ENCODE assay signal across 1 cellular context in genomic region chr3:100411091-100411982, GRCh38.
TF ChIP-seq lines count a peak whose summit lies in the region.

No MANE protein-coding gene starts in this region.

TF ChIP-seq in HepG2, 621 proteins besides CTCF, POLR2A, EP300 and RAD21 (continued from another document and continues in another):
- TF ChIP-seq ZNF33A (CRISPR knock-in tag; IDR thresholded peaks at IDR 0.05; ENCODE audit: borderline replicate concordance) (no peak), HMGA1 (CRISPR knock-in tag; conservative IDR thresholded peaks at IDR 0.05) (no peak), MYNN (CRISPR knock-in tag; IDR thresholded peaks at IDR 0.05; ENCODE audit: low read depth) (no peak), ZNF160 (CRISPR knock-in tag; IDR thresholded peaks at IDR 0.05) (no peak), SP1 (IDR thresholded peaks at IDR 0.05) (no peak), SP1 (CRISPR knock-in tag; IDR thresholded peaks at IDR 0.05) (no peak), SUZ12 (IDR thresholded peaks at IDR 0.05; ENCODE audit: low read depth, low read length) (no peak), ARNT (IDR thresholded peaks at IDR 0.05) (no peak), ZNF331 (CRISPR knock-in tag; IDR thresholded peaks at IDR 0.05) (no peak), AHDC1 (CRISPR knock-in tag; IDR thresholded peaks at IDR 0.05; ENCODE audit: borderline replicate concordance) (peak; percentile 52; the same call in 1 of the 2 replicates), HNF4A (CRISPR knock-in tag; IDR thresholded peaks at IDR 0.05) (peak; percentile 80), TFDP1 (CRISPR knock-in tag; IDR thresholded peaks at IDR 0.05; ENCODE audit: borderline replicate concordance) (no peak), FOXJ3 (CRISPR knock-in tag; IDR thresholded peaks at IDR 0.05; ENCODE audit: borderline replicate concordance) (peak; percentile 55; the same call in 1 of the 2 replicates), SRSF4 (IDR thresholded peaks at IDR 0.05; ENCODE audit: low read depth, low read length, poor library complexity, severe bottlenecking) (no peak), TSC22D2 (CRISPR knock-in tag; IDR thresholded peaks at IDR 0.05; ENCODE audit: borderline replicate concordance) (no peak), MAFF (IDR thresholded peaks at IDR 0.05; ENCODE audit: low read depth, low read length) (no peak), ZNF280D (CRISPR knock-in tag; IDR thresholded peaks at IDR 0.05) (peak; percentile 39; the same call in 1 of the 2 replicates), LBX2 (CRISPR knock-in tag; IDR thresholded peaks at IDR 0.05; ENCODE audit: borderline replicate concordance) (no peak), MTA1 (CRISPR knock-in tag; IDR thresholded peaks at IDR 0.05; ENCODE audit: borderline replicate concordance) (no peak), SIN3B (IDR thresholded peaks at IDR 0.05; ENCODE audit: low read length) (no peak), ZSCAN9 (CRISPR knock-in tag; IDR thresholded peaks at IDR 0.05; ENCODE audit: borderline replicate concordance) (0 out of 2 replicates have a peak, but pooled peaks have one; percentile 15), ETV6 (CRISPR knock-in tag; conservative IDR thresholded peaks at IDR 0.05) (no peak), GRHL1 (CRISPR knock-in tag; conservative IDR thresholded peaks at IDR 0.05) (no peak), ZNF772 (CRISPR knock-in tag; IDR thresholded peaks at IDR 0.05) (no peak)
- TF ChIP-seq, protein P1, sequence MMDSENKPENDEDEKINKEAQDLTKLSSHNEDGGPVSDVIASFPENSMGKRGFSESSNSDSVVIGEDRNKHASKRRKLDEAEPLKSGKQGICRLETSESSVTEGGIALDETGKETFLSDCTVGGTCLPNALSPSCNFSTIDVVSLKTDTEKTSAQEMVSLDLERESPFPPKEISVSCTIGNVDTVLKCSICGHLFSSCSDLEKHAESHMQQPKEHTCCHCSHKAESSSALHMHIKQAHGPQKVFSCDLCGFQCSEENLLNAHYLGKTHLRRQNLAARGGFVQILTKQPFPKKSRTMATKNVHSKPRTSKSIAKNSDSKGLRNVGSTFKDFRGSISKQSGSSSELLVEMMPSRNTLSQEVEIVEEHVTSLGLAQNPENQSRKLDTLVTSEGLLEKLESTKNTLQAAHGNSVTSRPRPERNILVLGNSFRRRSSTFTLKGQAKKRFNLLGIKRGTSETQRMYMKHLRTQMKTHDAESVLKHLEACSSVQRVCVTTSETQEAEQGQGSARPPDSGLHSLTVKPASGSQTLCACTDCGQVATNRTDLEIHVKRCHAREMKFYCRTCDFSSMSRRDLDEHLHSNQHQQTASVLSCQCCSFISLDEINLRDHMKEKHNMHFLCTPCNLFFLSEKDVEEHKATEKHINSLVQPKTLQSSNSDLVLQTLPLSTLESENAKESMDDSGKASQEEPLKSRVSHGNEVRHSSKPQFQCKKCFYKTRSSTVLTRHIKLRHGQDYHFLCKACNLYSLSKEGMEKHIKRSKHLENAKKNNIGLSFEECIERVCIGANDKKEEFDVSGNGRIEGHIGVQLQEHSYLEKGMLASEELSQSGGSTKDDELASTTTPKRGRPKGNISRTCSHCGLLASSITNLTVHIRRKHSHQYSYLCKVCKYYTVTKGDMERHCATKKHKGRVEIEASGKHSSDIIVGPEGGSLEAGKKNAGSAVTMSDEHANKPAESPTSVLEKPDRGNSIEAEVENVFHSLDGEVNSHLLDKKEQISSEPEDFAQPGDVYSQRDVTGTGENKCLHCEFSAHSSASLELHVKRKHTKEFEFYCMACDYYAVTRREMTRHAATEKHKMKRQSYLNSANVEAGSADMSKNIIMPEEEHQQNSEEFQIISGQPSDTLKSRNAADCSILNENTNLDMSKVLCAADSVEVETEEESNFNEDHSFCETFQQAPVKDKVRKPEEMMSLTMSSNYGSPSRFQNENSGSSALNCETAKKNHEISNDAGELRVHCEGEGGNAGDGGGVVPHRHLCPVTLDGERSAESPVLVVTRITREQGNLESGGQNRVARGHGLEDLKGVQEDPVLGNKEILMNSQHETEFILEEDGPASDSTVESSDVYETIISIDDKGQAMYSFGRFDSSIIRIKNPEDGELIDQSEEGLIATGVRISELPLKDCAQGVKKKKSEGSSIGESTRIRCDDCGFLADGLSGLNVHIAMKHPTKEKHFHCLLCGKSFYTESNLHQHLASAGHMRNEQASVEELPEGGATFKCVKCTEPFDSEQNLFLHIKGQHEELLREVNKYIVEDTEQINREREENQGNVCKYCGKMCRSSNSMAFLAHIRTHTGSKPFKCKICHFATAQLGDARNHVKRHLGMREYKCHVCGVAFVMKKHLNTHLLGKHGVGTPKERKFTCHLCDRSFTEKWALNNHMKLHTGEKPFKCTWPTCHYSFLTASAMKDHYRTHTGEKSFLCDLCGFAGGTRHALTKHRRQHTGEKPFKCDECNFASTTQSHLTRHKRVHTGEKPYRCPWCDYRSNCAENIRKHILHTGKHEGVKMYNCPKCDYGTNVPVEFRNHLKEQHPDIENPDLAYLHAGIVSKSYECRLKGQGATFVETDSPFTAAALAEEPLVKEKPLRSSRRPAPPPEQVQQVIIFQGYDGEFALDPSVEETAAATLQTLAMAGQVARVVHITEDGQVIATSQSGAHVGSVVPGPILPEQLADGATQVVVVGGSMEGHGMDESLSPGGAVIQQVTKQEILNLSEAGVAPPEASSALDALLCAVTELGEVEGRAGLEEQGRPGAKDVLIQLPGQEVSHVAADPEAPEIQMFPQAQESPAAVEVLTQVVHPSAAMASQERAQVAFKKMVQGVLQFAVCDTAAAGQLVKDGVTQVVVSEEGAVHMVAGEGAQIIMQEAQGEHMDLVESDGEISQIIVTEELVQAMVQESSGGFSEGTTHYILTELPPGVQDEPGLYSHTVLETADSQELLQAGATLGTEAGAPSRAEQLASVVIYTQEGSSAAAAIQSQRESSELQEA (CRISPR knock-in tag; IDR thresholded peaks at IDR 0.05; ENCODE audit: not compliant biosample characterization) = no peak
- TF ChIP-seq, protein P2, sequence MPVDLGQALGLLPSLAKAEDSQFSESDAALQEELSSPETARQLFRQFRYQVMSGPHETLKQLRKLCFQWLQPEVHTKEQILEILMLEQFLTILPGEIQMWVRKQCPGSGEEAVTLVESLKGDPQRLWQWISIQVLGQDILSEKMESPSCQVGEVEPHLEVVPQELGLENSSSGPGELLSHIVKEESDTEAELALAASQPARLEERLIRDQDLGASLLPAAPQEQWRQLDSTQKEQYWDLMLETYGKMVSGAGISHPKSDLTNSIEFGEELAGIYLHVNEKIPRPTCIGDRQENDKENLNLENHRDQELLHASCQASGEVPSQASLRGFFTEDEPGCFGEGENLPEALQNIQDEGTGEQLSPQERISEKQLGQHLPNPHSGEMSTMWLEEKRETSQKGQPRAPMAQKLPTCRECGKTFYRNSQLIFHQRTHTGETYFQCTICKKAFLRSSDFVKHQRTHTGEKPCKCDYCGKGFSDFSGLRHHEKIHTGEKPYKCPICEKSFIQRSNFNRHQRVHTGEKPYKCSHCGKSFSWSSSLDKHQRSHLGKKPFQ (CRISPR knock-in tag; IDR thresholded peaks at IDR 0.05; ENCODE audit: insufficient replicate concordance) = peak; percentile 80
- TF ChIP-seq, protein P3, sequence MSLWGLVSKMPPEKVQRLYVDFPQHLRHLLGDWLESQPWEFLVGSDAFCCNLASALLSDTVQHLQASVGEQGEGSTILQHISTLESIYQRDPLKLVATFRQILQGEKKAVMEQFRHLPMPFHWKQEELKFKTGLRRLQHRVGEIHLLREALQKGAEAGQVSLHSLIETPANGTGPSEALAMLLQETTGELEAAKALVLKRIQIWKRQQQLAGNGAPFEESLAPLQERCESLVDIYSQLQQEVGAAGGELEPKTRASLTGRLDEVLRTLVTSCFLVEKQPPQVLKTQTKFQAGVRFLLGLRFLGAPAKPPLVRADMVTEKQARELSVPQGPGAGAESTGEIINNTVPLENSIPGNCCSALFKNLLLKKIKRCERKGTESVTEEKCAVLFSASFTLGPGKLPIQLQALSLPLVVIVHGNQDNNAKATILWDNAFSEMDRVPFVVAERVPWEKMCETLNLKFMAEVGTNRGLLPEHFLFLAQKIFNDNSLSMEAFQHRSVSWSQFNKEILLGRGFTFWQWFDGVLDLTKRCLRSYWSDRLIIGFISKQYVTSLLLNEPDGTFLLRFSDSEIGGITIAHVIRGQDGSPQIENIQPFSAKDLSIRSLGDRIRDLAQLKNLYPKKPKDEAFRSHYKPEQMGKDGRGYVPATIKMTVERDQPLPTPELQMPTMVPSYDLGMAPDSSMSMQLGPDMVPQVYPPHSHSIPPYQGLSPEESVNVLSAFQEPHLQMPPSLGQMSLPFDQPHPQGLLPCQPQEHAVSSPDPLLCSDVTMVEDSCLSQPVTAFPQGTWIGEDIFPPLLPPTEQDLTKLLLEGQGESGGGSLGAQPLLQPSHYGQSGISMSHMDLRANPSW (CRISPR knock-in tag; IDR thresholded peaks at IDR 0.05; ENCODE audit: borderline replicate concordance) = no peak
- TF ChIP-seq, protein P4, sequence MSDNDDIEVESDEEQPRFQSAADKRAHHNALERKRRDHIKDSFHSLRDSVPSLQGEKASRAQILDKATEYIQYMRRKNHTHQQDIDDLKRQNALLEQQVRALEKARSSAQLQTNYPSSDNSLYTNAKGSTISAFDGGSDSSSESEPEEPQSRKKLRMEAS (IDR thresholded peaks at IDR 0.05) = peak; percentile 26
